Comparison of ENCODE assay signal across 2 cellular contexts in the genomic region with DNA sequence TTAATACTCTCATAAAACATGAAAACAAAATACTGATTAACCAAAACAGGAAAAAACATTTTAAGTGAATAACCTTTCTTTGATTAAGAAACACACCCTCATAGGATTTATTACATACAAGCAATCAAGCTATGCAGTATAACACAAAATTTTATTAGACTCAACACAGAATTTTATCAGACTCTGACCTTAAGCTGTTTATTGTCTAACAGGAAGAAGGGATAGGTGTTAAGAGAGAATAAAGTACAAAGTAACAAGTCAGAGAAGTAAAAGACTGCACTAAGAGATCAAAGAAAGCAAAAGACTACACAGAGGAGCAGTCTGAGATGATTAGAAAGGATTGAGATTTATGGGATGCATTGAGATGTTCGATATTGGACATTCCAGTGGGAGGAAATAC.
TF ChIP-seq lines count a peak whose summit lies in the region.

No MANE protein-coding gene starts in this region.

TF ChIP-seq in HEK293T, 16 proteins besides CTCF, POLR2A, EP300 and RAD21:
- TF ChIP-seq SUZ12 (IDR thresholded peaks at IDR 0.05), result no peak
- no peak for TF ChIP-seq ELF4 (IDR thresholded peaks at IDR 0.05)
- no peak for TF ChIP-seq HDGF (IDR thresholded peaks at IDR 0.05; ENCODE audit: borderline replicate concordance)
- no peak for TF ChIP-seq L3MBTL2 (conservative IDR thresholded peaks at IDR 0.05)
- no peak for TF ChIP-seq ZNF384 (IDR thresholded peaks at IDR 0.05)
- TF ChIP-seq FOXK2 (IDR thresholded peaks at IDR 0.05), result no peak
- TF ChIP-seq, protein P1, sequence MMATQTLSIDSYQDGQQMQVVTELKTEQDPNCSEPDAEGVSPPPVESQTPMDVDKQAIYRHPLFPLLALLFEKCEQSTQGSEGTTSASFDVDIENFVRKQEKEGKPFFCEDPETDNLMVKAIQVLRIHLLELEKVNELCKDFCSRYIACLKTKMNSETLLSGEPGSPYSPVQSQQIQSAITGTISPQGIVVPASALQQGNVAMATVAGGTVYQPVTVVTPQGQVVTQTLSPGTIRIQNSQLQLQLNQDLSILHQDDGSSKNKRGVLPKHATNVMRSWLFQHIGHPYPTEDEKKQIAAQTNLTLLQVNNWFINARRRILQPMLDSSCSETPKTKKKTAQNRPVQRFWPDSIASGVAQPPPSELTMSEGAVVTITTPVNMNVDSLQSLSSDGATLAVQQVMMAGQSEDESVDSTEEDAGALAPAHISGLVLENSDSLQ (IDR thresholded peaks at IDR 0.05), result no peak
TF ChIP-seq in HEK293T: peak in this region for 0.

TF ChIP-seq in HepG2, 621 proteins besides CTCF, POLR2A, EP300 and RAD21:
- TF ChIP-seq FOXM1 (CRISPR knock-in tag; IDR thresholded peaks at IDR 0.05), result no peak
- no peak for TF ChIP-seq TOPORS (CRISPR knock-in tag; IDR thresholded peaks at IDR 0.05)
- no peak for TF ChIP-seq ZNF468 (CRISPR knock-in tag; IDR thresholded peaks at IDR 0.05)
- TF ChIP-seq MTA3 (CRISPR knock-in tag; IDR thresholded peaks at IDR 0.05), result no peak
- TF ChIP-seq, protein P2, sequence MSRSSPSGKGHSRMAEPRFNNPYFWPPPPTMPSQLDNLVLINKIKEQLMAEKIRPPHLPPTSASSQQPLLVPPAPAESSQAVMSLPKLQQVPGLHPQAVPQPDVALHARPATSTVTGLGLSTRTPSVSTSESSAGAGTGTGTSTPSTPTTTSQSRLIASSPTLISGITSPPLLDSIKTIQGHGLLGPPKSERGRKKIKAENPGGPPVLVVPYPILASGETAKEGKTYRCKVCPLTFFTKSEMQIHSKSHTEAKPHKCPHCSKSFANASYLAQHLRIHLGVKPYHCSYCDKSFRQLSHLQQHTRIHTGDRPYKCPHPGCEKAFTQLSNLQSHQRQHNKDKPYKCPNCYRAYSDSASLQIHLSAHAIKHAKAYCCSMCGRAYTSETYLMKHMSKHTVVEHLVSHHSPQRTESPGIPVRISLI (CRISPR knock-in tag; IDR thresholded peaks at IDR 0.05; ENCODE audit: borderline replicate concordance), result no peak
